Comparison of ENCODE assay signal across 37 cellular contexts in genomic region chr15:41977757-41978369, GRCh38. TPM values are rescaled to one million over a fixed set of nuclear protein-coding genes. Genes with fewer than 3 reads are reported as not detected.
"Had no signal": no experiment of that assay in that cellular context is flagged by ENCODE, and none has a peak within 500 bp of the region (broad histone marks: within the 10 kb centered on the region; RNA-seq: fewer than 3 reads in every experiment).

No MANE protein-coding gene starts in this region.

- DNase-seq: activated CD4-positive, alpha-beta T cell treated with anti-CD3 and anti-CD28 coated beads for 36 hours; activated CD4-positive, alpha-beta T cell treated with anti-CD3 and anti-CD28 coated beads, Interleukin-2, amount 10 ng/mL, durations not matched to agents 7 days and 5 days; activated CD4-positive, alpha-beta T cell treated with anti-CD3 and anti-CD28 coated beads, Interleukin-2, amount 50 U/mL, for 48 hours; activated naive CD4-positive, alpha-beta T cell; activated T-cell treated with anti-CD3 and anti-CD28 coated beads, Interleukin-2, amount 50 U/mL, for 1 hour; activated T-cell treated with anti-CD3 and anti-CD28 coated beads, Interleukin-2, amount 50 U/mL, for 72 hours; caudate nucleus; cerebellar nuclear complex; NCI-H1092 treated with DMSO at 0.1 percent for 48 hours; NCI-H1417; NCI-H146; NCI-H187; NCI-H2029 treated with DMSO at 0.1 percent for 48 hours; NCI-H2107; NCI-H2171; NCI-H510A; NCI-H526; NCI-H748 treated with DMSO at 0.1 percent for 48 hours; PC-9; SIG-M5; SW 1271; T-helper 1 cell; T-helper 2 cell; T-helper 9 cell had no signal

- H3K4me3 Mint-ChIP-seq: activated CD4-positive, alpha-beta T cell treated with anti-CD3 and anti-CD28 coated beads for 36 hours; activated CD4-positive, alpha-beta T cell treated with anti-CD3 and anti-CD28 coated beads, Interleukin-2, amount 10 ng/mL, durations not matched to agents 7 days and 5 days; activated naive CD4-positive, alpha-beta T cell treated with anti-CD3 and anti-CD28 coated beads, Interleukin-2, amount 50 U/mL, for 24 hours; activated T-cell treated with anti-CD3 and anti-CD28 coated beads, Interleukin-2, amount 50 U/mL, for 72 hours; activated T-helper 17 cell treated with anti-CD3 and anti-CD28 coated beads, Interleukin-2, amount 50 U/mL, for 72 hours had no signal

- H3K36me3 Mint-ChIP-seq: activated naive CD4-positive, alpha-beta T cell treated with anti-CD3 and anti-CD28 coated beads, Interleukin-2, amount 50 U/mL, for 24 hours had no signal

- ATAC-seq: activated CD4-positive, alpha-beta T cell treated with anti-CD3 and anti-CD28 coated beads for 36 hours; activated CD4-positive, CD25-positive, alpha-beta regulatory T cell treated with anti-CD3 and anti-CD28 coated beads, Interleukin-2, amount 50 U/mL, for 24 hours; activated T-cell treated with anti-CD3 and anti-CD28 coated beads, Interleukin-2, amount 50 U/mL, for 72 hours; activated T-helper 17 cell treated with anti-CD3 and anti-CD28 coated beads, Interleukin-2, amount 50 U/mL, for 72 hours; body of pancreas; Right ventricle myocardium inferior had no signal

- H3K27ac ChIP-seq: adrenal gland, body of pancreas, breast epithelium, KMS-11, PC-9, RWPE1 had no signal

- H3K4me2 ChIP-seq: KMS-11, PC-9 had no signal

- H3K9ac ChIP-seq: KMS-11 had no signal

- H3K4me3 ChIP-seq: adrenal gland, body of pancreas, breast epithelium, PC-9 had no signal

- H3K36me3 ChIP-seq: adrenal gland, breast epithelium had no signal

- H3K27ac Mint-ChIP-seq: activated CD4-positive, alpha-beta T cell treated with anti-CD3 and anti-CD28 coated beads for 36 hours; activated CD4-positive, alpha-beta T cell treated with anti-CD3 and anti-CD28 coated beads, Interleukin-2, amount 10 ng/mL, durations not matched to agents 7 days and 5 days; activated naive CD4-positive, alpha-beta T cell treated with anti-CD3 and anti-CD28 coated beads, Interleukin-2, amount 50 U/mL, for 24 hours; activated T-cell treated with anti-CD3 and anti-CD28 coated beads, Interleukin-2, amount 50 U/mL, for 72 hours; activated T-helper 17 cell treated with anti-CD3 and anti-CD28 coated beads, Interleukin-2, amount 50 U/mL, for 72 hours had no signal

- H3K4me1 ChIP-seq: breast epithelium had no signal

- FAIRE-seq: astrocyte, RCC 7860 had no signal

- H2AFZ ChIP-seq: PC-9 had no signal

- H3K9me3 Mint-ChIP-seq: activated CD4-positive, alpha-beta T cell treated with anti-CD3 and anti-CD28 coated beads, Interleukin-2, amount 10 ng/mL, durations not matched to agents 7 days and 5 days; activated naive CD4-positive, alpha-beta T cell treated with anti-CD3 and anti-CD28 coated beads, Interleukin-2, amount 50 U/mL, for 24 hours; activated T-cell treated with anti-CD3 and anti-CD28 coated beads, Interleukin-2, amount 50 U/mL, for 72 hours; activated T-helper 17 cell treated with anti-CD3 and anti-CD28 coated beads, Interleukin-2, amount 50 U/mL, for 72 hours had no signal

- H3K9me3 ChIP-seq: adrenal gland, body of pancreas, breast epithelium had no signal

- H3K27me3 ChIP-seq: adrenal gland, body of pancreas, breast epithelium had no signal

RNA-seq across cellular contexts. Expression of gene PLA2G4E, which starts 43.0 kb away (rescaled TPM):
- total RNA-seq: activated CD4-positive, alpha-beta T cell treated with anti-CD3 and anti-CD28 coated beads for 36 hours; activated CD4-positive, alpha-beta T cell treated with anti-CD3 and anti-CD28 coated beads, Interleukin-2, amount 10 ng/mL, durations not matched to agents 7 days and 5 days; activated T-cell treated with anti-CD3 and anti-CD28 coated beads, Interleukin-2, amount 50 U/mL, for 72 hours; astrocyte; body of pancreas; breast epithelium; M059J; OCI-LY7; PC-9 had no signal
